1 cellular context compared by ENCODE assay signal in genomic region chr13:51240888-51241475, GRCh38.
TF ChIP-seq lines count a peak whose summit lies in the region.

No MANE protein-coding gene starts in this region.

TF ChIP-seq in GM23338, 12 proteins besides CTCF, POLR2A, EP300 and RAD21 (continued from another document):
- no peak for TF ChIP-seq ZNF462 (CRISPR knock-in tag; IDR thresholded peaks at IDR 0.05)
- no peak for TF ChIP-seq ETS1 (IDR thresholded peaks at IDR 0.05)
- no peak for TF ChIP-seq STAT1 (IDR thresholded peaks at IDR 0.05; ENCODE audit: unreplicated experiment)
- no peak for TF ChIP-seq EZH2phosphoT487 (IDR thresholded peaks at IDR 0.05; ENCODE audit: unreplicated experiment)
- TF ChIP-seq JUNB (IDR thresholded peaks at IDR 0.05; ENCODE audit: unreplicated experiment) = no peak
- no peak for TF ChIP-seq NANOG (IDR thresholded peaks at IDR 0.05; ENCODE audit: borderline replicate concordance)
- no peak for TF ChIP-seq ZNF331 (CRISPR knock-in tag; IDR thresholded peaks at IDR 0.05; ENCODE audit: low read depth)
- no peak for TF ChIP-seq CREB1 (CRISPR knock-in tag; IDR thresholded peaks at IDR 0.05; ENCODE audit: low read depth)
TF ChIP-seq in GM23338: peak in this region for 0.
